Comparison of ENCODE assay signal across 9 cellular contexts in genomic region chr3:142863010-142863787, GRCh38. TPM values are rescaled to one million over a fixed set of nuclear protein-coding genes. Genes with fewer than 3 reads are reported as not detected.
DNase-seq lines count a peak whose midpoint lies in the region; ATAC-seq and TF ChIP-seq lines count a peak whose summit lies in the region.
"Had no signal": no experiment of that assay in that cellular context is flagged by ENCODE, and none has a peak within 500 bp of the region (broad histone marks: within the 10 kb centered on the region; RNA-seq: fewer than 3 reads in every experiment).

No MANE protein-coding gene starts in this region.

- H3K4me3 ChIP-seq in PC-9: peak overlapping the region; percentile 30; the same call in 1 of the 2 replicates
- H3K4me3 ChIP-seq in foreskin fibroblast (ENCODE audit: low read depth in 1 of 2, low read length in 2 of 2): peak overlapping the region in 1 of 2 donors; percentile 16
- no peak overlapping the region for H3K4me3 ChIP-seq in aorta (ENCODE audit: low read length in 2 of 2)

- H3K4me1 ChIP-seq in PC-9 (replicated peaks; ENCODE audit: insufficient read depth): peaks cover 37% of the 10 kb centered on the region
- H3K4me1 ChIP-seq in aorta (ENCODE audit: control insufficient read depth in 1 of 2, insufficient read depth in 2 of 2, low read length in 2 of 2): no peaks in the 10 kb centered on the region

- no peaks in the 10 kb centered on the region for H3K79me2 ChIP-seq in PC-9 (ENCODE audit: low read depth)

- CTCF ChIA-PET in PC-9 (lab: Charles Lee): interaction anchor here (0.6 to 0.7 kb wide), 5 partner anchors 10 to 1451 kb away, joined by 3 to 20 read pairs (median 4); no protein-coding TSS in a partner anchor

- peaks cover 17% of the 10 kb centered on the region for H3F3A ChIP-seq in PC-9 (ENCODE audit: insufficient read depth, low read depth)

- H3K27ac ChIP-seq in PC-9 (peak overlapping the region; percentile 61), aorta (ENCODE audit: low read depth in 1 of 2, low read length in 2 of 2) (no peak overlapping the region)
- H3K27ac ChIP-seq: C4-2B had no signal

- TF ChIP-seq CTCF in PC-9 (conservative IDR thresholded peaks at IDR 0.05): no peak
- TF ChIP-seq CTCF in foreskin fibroblast (IDR thresholded peaks at IDR 0.05; ENCODE audit: low read depth, low read length): no peak

- H4K20me1 ChIP-seq in PC-9 (ENCODE audit: insufficient read depth): no peaks in the 10 kb centered on the region

- POLR2A ChIA-PET in PC-9 (lab: Charles Lee; ENCODE audit: unreplicated experiment): interaction anchor here (0.6 kb wide), 1 partner anchor 48 kb away, joined by 4 read pairs; no protein-coding TSS in a partner anchor

- peak overlapping the region; percentile 77 for H3K4me2 ChIP-seq in PC-9

- H3K36me3 ChIP-seq in PC-9 (ENCODE audit: low read depth) (no peaks in the 10 kb centered on the region), aorta (ENCODE audit: control insufficient read depth in 1 of 2, insufficient read depth in 2 of 2, low read length in 1 of 2) (no peaks in the 10 kb centered on the region)

- BruUV-seq in PC-9 (replicated peaks; lab: Mats Ljungman, UMichigan): no TSS peak

- no peaks in the 10 kb centered on the region for H3K9me2 ChIP-seq in PC-9 (ENCODE audit: insufficient read depth)

- DNase-seq in Right ventricle myocardium superior: no peak
- DNase-seq in cardiac septum (ENCODE audit: low spot score): no peak
- DNase-seq in PC-9: peak; percentile 61 to 82
- DNase-seq in foreskin fibroblast: peak; percentile 14 to 66
- peak; percentile 58 for DNase-seq in stromal cell of bone marrow (ENCODE audit: low read depth)
- DNase-seq in aorta: no peak
- no peak for DNase-seq in epidermal melanocyte (ENCODE audit: insufficient read length, low spot score)
- DNase-seq in NCI-H187 treated with DMSO at 0.1 percent for 48 hours (lab: John Stamatoyannopoulos, UW): no peak

- peak overlapping the region; percentile 71 for H2AFZ ChIP-seq in PC-9

- ATAC-seq in Right ventricle myocardium superior (ENCODE audit: poor library complexity) (peak; percentile 43), aorta (ENCODE audit: low FRiP score) (no peak)

- H3K9me3 ChIP-seq in PC-9 (ENCODE audit: insufficient read depth, low read depth) (no peaks in the 10 kb centered on the region), aorta (ENCODE audit: control insufficient read depth, low read length) (no peaks in the 10 kb centered on the region)

- WGBS in aorta, 2 donors: 20 to 23% methylated on average over 7 of the region's 7 CpGs

- H3K27me3 ChIP-seq in PC-9 (ENCODE audit: insufficient read depth, low read depth) (no peaks in the 10 kb centered on the region), aorta (ENCODE audit: control insufficient read depth in 1 of 2, insufficient read depth in 2 of 2, low read length in 1 of 2) (no peaks in the 10 kb centered on the region)

- intact Hi-C loops in Right ventricle myocardium superior (cut with DNase I): no loop called here
- intact Hi-C loops in cardiac septum (cut with DNase I): no loop called here
- intact Hi-C loops in PC-9 (cut with micrococcal nuclease; ENCODE audit: unreplicated experiment): no loop called here
- intact Hi-C loops in aorta (cut with DNase I): no loop called here

RNA-seq across cellular contexts. Expression of gene PCOLCE2, which starts 25.7 kb away (rescaled TPM):
- total RNA-seq in Right ventricle myocardium superior (52.7 TPM), cardiac septum (42.2 TPM), PC-9 (2021) (1.5 and 2.5 TPM in 2 replicates), aorta (100 to 1,000 TPM in 1 of 2 donors, 10 to 100 TPM in 1; 83.3 to 106 TPM)
- polyA plus RNA-seq in aorta: 100 to 1,000 TPM in 1 of 2 donors, 10 to 100 TPM in 1; 73.0 to 181 TPM

Comparison
In these comparisons a context has a peak if more than half of its experiments do, and no peak if none do; other contexts are left out.
1. DNase-seq: peak in PC-9 (2 of 2), foreskin fibroblast (2 of 2) and stromal cell of bone marrow (single experiment); none in Right ventricle myocardium superior (single experiment), cardiac septum (single experiment), aorta (0 of 2), epidermal melanocyte (single experiment) and NCI-H187 treated with DMSO at 0.1 percent for 48 hours (single experiment).
2. RNA of gene PCOLCE2, which starts 25.7 kb away (total RNA-seq): 83.3 to 106 TPM in aorta, 52.7 TPM in Right ventricle myocardium superior (single experiment) and 42.2 TPM in cardiac septum (single experiment); 1.5 to 2.5 TPM in PC-9; every median in the first group is over 10 times any median in the second.